Comparison of ENCODE assay signal across 33 cellular contexts in the genomic region with DNA sequence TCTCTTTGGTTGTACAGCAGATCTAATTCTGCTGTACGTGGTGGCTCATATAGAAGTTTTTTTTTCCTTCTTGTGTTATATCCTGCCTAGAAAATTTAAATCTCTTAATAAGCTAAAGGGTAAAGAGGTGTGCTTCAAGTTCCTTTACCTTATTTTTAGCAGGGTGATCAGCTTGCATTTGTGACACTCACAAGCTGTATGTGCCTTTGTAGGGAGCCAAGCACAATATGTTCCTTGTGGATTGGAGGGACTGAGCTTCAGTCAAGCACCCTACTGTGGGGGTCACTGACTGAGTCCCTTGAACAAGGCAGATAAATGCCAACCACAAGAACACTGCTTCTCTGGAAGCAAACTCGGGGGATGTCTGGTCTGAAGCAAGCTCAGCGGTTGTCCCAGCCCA. TPM values are rescaled to one million over a fixed set of nuclear protein-coding genes. Genes with fewer than 3 reads are reported as not detected.
DNase-seq lines count a peak whose midpoint lies in the region; ATAC-seq, FAIRE-seq and TF ChIP-seq lines count a peak whose summit lies in the region.
"Had no signal": no experiment of that assay in that cellular context is flagged by ENCODE, and none has a peak within 500 bp of the region (broad histone marks: within the 10 kb centered on the region; RNA-seq: fewer than 3 reads in every experiment).

No MANE protein-coding gene starts in this region.

- H2BK20ac ChIP-seq in H1 (ENCODE audit: low read length), result no peak overlapping the region

- H4K20me1 ChIP-seq in H1 (replicated peaks in 1 of 2; ENCODE audit: control insufficient read depth in 1 of 2, insufficient read depth in 2 of 2, low read length in 2 of 2), result no peaks in the 10 kb centered on the region
- H4K20me1 ChIP-seq: BLaER1 had no signal

- no peak overlapping the region for H3K4me3 ChIP-seq in SK-N-MC
- H3K4me3 ChIP-seq in H1 (ENCODE audit: extremely low read depth in 1 of 4, insufficient read depth in 2 of 4, low read depth in 3 of 4, low read length in 4 of 4), result no peak overlapping the region
- H3K4me3 ChIP-seq: BLaER1, GM12878 had no signal

- no peak overlapping the region for H2BK120ac ChIP-seq in H1 (replicated peaks; ENCODE audit: low read depth, low read length)

- H4K5ac ChIP-seq in H1 (ENCODE audit: insufficient read length, low read depth, low read length), result no peak overlapping the region

- H3K27ac Mint-ChIP-seq in stimulated activated effector memory CD8-positive, alpha-beta T cell treated with anti-CD3 and anti-CD28 coated beads, Interleukin-12 subunit alpha, Interleukin-12 subunit beta, amount 100 ng/mL, for 72 hours, result no peak overlapping the region
- H3K27ac Mint-ChIP-seq: CD14-positive monocyte; CD4-positive, alpha-beta memory T cell; CD4-positive, CD25-positive, alpha-beta regulatory T cell; CD8-positive, alpha-beta memory T cell had no signal

- no peak overlapping the region for H3K18ac ChIP-seq in H1 (ENCODE audit: extremely low read depth, low read length)

- H3K9me3 Mint-ChIP-seq in stimulated activated effector memory CD8-positive, alpha-beta T cell treated with anti-CD3 and anti-CD28 coated beads, Interleukin-12 subunit alpha, Interleukin-12 subunit beta, amount 100 ng/mL, for 72 hours, result no peaks in the 10 kb centered on the region
- H3K9me3 Mint-ChIP-seq: CD14-positive monocyte; CD4-positive, alpha-beta memory T cell; CD8-positive, alpha-beta memory T cell had no signal

- no peak overlapping the region for H2BK5ac ChIP-seq in H1 (ENCODE audit: low read depth, low read length)

- H4K8ac ChIP-seq in H1 (ENCODE audit: extremely low read depth, insufficient read depth, low read length), result peak overlapping the region; percentile 43; the same call in 1 of the 2 replicates

- no peak overlapping the region for H3K23ac ChIP-seq in H1 (ENCODE audit: insufficient read length)

- H3K4me2 ChIP-seq in H1 (ENCODE audit: insufficient read depth in 1 of 2, low read depth in 2 of 2, low read length in 2 of 2), result no peak overlapping the region
- H3K4me2 ChIP-seq: BLaER1 had no signal

- no peaks in the 10 kb centered on the region for H3K4me1 Mint-ChIP-seq in stimulated activated effector memory CD8-positive, alpha-beta T cell treated with anti-CD3 and anti-CD28 coated beads, Interleukin-12 subunit alpha, Interleukin-12 subunit beta, amount 100 ng/mL, for 72 hours

- no peak overlapping the region for H4K91ac ChIP-seq in H1 (replicated peaks; ENCODE audit: insufficient read length, low read length)

- no peaks in the 10 kb centered on the region for H3K27me3 ChIP-seq in H1 (replicated peaks in 1 of 4; ENCODE audit: control insufficient read depth in 3 of 4, extremely low read depth in 1 of 4, insufficient read depth in 3 of 4, low read length in 3 of 4)
- H3K27me3 ChIP-seq: BLaER1 had no signal

- POLR2A ChIA-PET in H1 (lab: Charles Lee; ENCODE audit: partially characterized antibody), result no interaction called here

- no peak overlapping the region for H3K56ac ChIP-seq in H1 (replicated peaks; ENCODE audit: insufficient read length, low read depth, low read length)

- no peak for FAIRE-seq in H1 (lab: Jason Lieb, UNC)
- FAIRE-seq: A204.1, GM12878, GM12892, GM18507 had no signal

- CTCF ChIA-PET in H1 (lab: Charles Lee; ENCODE audit: partially characterized antibody), result interaction anchor here (0.6 to 12.5 kb wide), 8 partner anchors 43 to 188 kb away, joined by 3 to 170 read pairs (median 4); a partner anchor contains a TSS

- no peak for TF ChIP-seq EP300 in H1 (IDR thresholded peaks at IDR 0.05; ENCODE audit: borderline replicate concordance in 1 of 2, low read depth in 2 of 2, low read length in 2 of 2)

- H3K79me2 ChIP-seq in H1 (ENCODE audit: control insufficient read depth in 1 of 2, insufficient read depth in 2 of 2, low read length in 2 of 2), result no peaks in the 10 kb centered on the region

- H3K4ac ChIP-seq in H1 (replicated peaks; ENCODE audit: insufficient read length, low read depth, low read length), result no peak overlapping the region

- peak overlapping the region; percentile 29 for H3K9ac ChIP-seq in SK-N-MC (ENCODE audit: insufficient read length)
- H3K9ac ChIP-seq in H1 (replicated peaks in 1 of 4; ENCODE audit: extremely low read depth in 1 of 4, low read depth in 3 of 4, low read length in 3 of 4), result no peak overlapping the region
- H3K9ac ChIP-seq: BLaER1 had no signal

- no peak overlapping the region for H2AK5ac ChIP-seq in H1 (ENCODE audit: low read depth, low read length)

- no peak overlapping the region for H2BK15ac ChIP-seq in H1 (ENCODE audit: low read length)

- no peaks in the 10 kb centered on the region for H3K36me3 Mint-ChIP-seq in stimulated activated effector memory CD8-positive, alpha-beta T cell treated with anti-CD3 and anti-CD28 coated beads, Interleukin-12 subunit alpha, Interleukin-12 subunit beta, amount 100 ng/mL, for 72 hours
- H3K36me3 Mint-ChIP-seq: CD14-positive monocyte; CD4-positive, alpha-beta memory T cell; CD4-positive, CD25-positive, alpha-beta regulatory T cell; CD8-positive, alpha-beta memory T cell had no signal

- DNase-seq in NCI-H82 (lab: John Stamatoyannopoulos, UW), result peak; percentile 33
- no peak for DNase-seq in NCI-H82 treated with DMSO at 0.1 percent for 48 hours (lab: John Stamatoyannopoulos, UW; ENCODE audit: unreplicated experiment)
- DNase-seq in SK-N-MC (ENCODE audit: low read depth, low spot score), result no peak
- no peak for DNase-seq in H1 (ENCODE audit: low read depth in 1 of 2, low spot score in 2 of 2)
- DNase-seq in stimulated activated effector memory CD8-positive, alpha-beta T cell treated with anti-CD3 and anti-CD28 coated beads, Interleukin-12 subunit alpha, Interleukin-12 subunit beta, amount 100 ng/mL, for 72 hours (ENCODE audit: low spot score in 2 of 2), result no peak
- DNase-seq in activated naive CD4-positive, alpha-beta T cell treated with Interleukin-2 at 50 U/mL for 16 hours, result no peak
- no peak for DNase-seq in NAMALWA (ENCODE audit: low spot score)
- DNase-seq: ACHN; BE2C; C1 segment of cervical spinal cord; CD4-positive, alpha-beta memory T cell; CD4-positive, CD25-positive, alpha-beta regulatory T cell; CD8-positive, alpha-beta memory T cell; COR-L47; DMS 273 treated with DMSO at 0.1 percent for 48 hours; DMS153; DMS53; DMS79; DND-41; EL; GDM1 had no signal

- no peaks in the 10 kb centered on the region for H3K23me2 ChIP-seq in H1 (ENCODE audit: low read depth, low read length)

- H2AFZ ChIP-seq in H1 (ENCODE audit: low read length), result no peak overlapping the region

- TF ChIP-seq CTCF in H1 (IDR thresholded peaks at IDR 0.05; ENCODE audit: control extremely low read depth in 1 of 3, insufficient read depth in 1 of 3, low read depth in 1 of 3, low read length in 3 of 3), result no peak

- ATAC-seq in stimulated activated effector memory CD8-positive, alpha-beta T cell treated with anti-CD3 and anti-CD28 coated beads, Interleukin-12 subunit alpha, Interleukin-12 subunit beta, amount 100 ng/mL, for 72 hours, result peak; percentile 14
- no peak for ATAC-seq in HG03175 (IDR thresholded peaks at IDR 0.05; ENCODE audit: unreplicated experiment)
- ATAC-seq: GM12878 had no signal

- 93% methylated on average over 3 of the region's 3 CpGs; no CpG with 5 or more reads in 1 of the 2 experiments for WGBS in H1 (ENCODE audit: extremely low coverage in 1 of 2, insufficient coverage in 1 of 2, insufficient read length in 1 of 2, insufficient replicate concordance in 2 of 2, low coverage in 1 of 2, low lambda C conversion rate in 2 of 2, missing lambda C conversion rate in 1 of 2), 2 experiments

- TF ChIP-seq POLR2A in H1 (IDR thresholded peaks at IDR 0.05; ENCODE audit: control extremely low read depth in 1 of 2, low read depth in 2 of 2, low read length in 2 of 2), result no peak

- TF ChIP-seq RAD21 in H1 (IDR thresholded peaks at IDR 0.05 in 1 of 2, conservative IDR thresholded peaks at IDR 0.05 in 1 of 2; ENCODE audit: low read depth in 2 of 2, low read length in 2 of 2), result no peak

- no peaks in the 10 kb centered on the region for H3K36me3 ChIP-seq in SK-N-MC (ENCODE audit: insufficient read depth, low read length)
- H3K36me3 ChIP-seq in H1 (ENCODE audit: control insufficient read depth in 2 of 4, insufficient read depth in 4 of 4, low read length in 3 of 4), result no peaks in the 10 kb centered on the region
- H3K36me3 ChIP-seq: BE2C, BLaER1 had no signal

- H3K27ac ChIP-seq in SK-N-MC, result peak overlapping the region; percentile 91
- H3K27ac ChIP-seq in H1 (ENCODE audit: low read depth, low read length), result no peak overlapping the region
- H3K27ac ChIP-seq: 22Rv1, BLaER1 had no signal

- no peaks in the 10 kb centered on the region for H3K9me3 ChIP-seq in SK-N-MC (ENCODE audit: low read depth, low read length)
- no peaks in the 10 kb centered on the region for H3K9me3 ChIP-seq in H1 (ENCODE audit: insufficient read depth in 2 of 2, low read depth in 1 of 2, low read length in 1 of 2)
- H3K9me3 ChIP-seq: BE2C, BLaER1 had no signal

- no peak overlapping the region for H3K4me3 Mint-ChIP-seq in stimulated activated effector memory CD8-positive, alpha-beta T cell treated with anti-CD3 and anti-CD28 coated beads, Interleukin-12 subunit alpha, Interleukin-12 subunit beta, amount 100 ng/mL, for 72 hours
- H3K4me3 Mint-ChIP-seq: CD14-positive monocyte; CD4-positive, alpha-beta memory T cell; CD4-positive, CD25-positive, alpha-beta regulatory T cell; CD8-positive, alpha-beta memory T cell had no signal

- H3K79me1 ChIP-seq in H1 (ENCODE audit: low read depth, low read length), result no peaks in the 10 kb centered on the region

- peaks cover 0 to 6% (median 2%) of the 10 kb centered on the region in 4 experiments; a peak in 2 of 7 replicates for H3K4me1 ChIP-seq in H1 (replicated peaks in 1 of 4; ENCODE audit: control insufficient read depth in 3 of 4, insufficient read depth in 4 of 4, low read length in 3 of 4)
- H3K4me1 ChIP-seq: BE2C, BLaER1 had no signal

- no peak overlapping the region for H3K14ac ChIP-seq in H1 (ENCODE audit: insufficient read length)

- no peak overlapping the region for H2BK12ac ChIP-seq in H1 (ENCODE audit: low read depth, low read length)

TF ChIP-seq in H1, 55 proteins besides CTCF, POLR2A, EP300 and RAD21 (continues in another document):
- TF ChIP-seq SRF (IDR thresholded peaks at IDR 0.05; ENCODE audit: low read depth, low read length), result no peak
- no peak for TF ChIP-seq TCF12 (IDR thresholded peaks at IDR 0.05; ENCODE audit: low read depth, low read length)
- no peak for TF ChIP-seq CBX5 (IDR thresholded peaks at IDR 0.05; ENCODE audit: low read depth, low read length)
- no peak for TF ChIP-seq NRF1 (IDR thresholded peaks at IDR 0.05; ENCODE audit: low read depth, low read length)
- TF ChIP-seq TAF7 (optimal IDR thresholded peaks at IDR 0.05; ENCODE audit: borderline replicate concordance, low read depth, low read length), result no peak

RNA-seq across cellular contexts. Expression of a gene that starts 12.6 kb away (rescaled TPM):
- not detected in 2 replicates for total RNA-seq in H1 (2021; fragmentation: NEBNext Ultra II Directional; extraction: Animal tissue kit (Norgen Biotek cat#: 25700))
- polyA plus RNA-seq in H1 (2011; rRNA removed), result not detected in 2 replicates
- not detected for polyA plus RNA-seq in H1 (2011; cell fraction: cytosol; rRNA removed)
- not detected for polyA plus RNA-seq in H1 (2011; cell fraction: nucleus; rRNA removed)
- polyA plus RNA-seq in H1 (2012, experiment 1 of 2), result 0.57 to 0.94 TPM (median 0.69 TPM) in 4 replicates
- polyA plus RNA-seq in H1 (2012, experiment 2 of 2), result not detected
- polyA plus RNA-seq in H1 (2013, experiment 1 of 2), result not detected
- not detected for polyA plus RNA-seq in H1 (2013, experiment 2 of 2)
- polyA minus RNA-seq in H1 (2011; rRNA and poly(A)+ RNA removed), result not detected in 2 replicates
- polyA minus RNA-seq in H1 (2011; cell fraction: cytosol; rRNA and poly(A)+ RNA removed), result not detected
- polyA minus RNA-seq in H1 (2011; cell fraction: nucleus; rRNA and poly(A)+ RNA removed), result not detected
- total RNA-seq: A673; CD4-positive, alpha-beta memory T cell; CD4-positive, CD25-positive, alpha-beta regulatory T cell; CD8-positive, alpha-beta memory T cell; Daoy; G401; GM12878 had no signal
- polyA plus RNA-seq: AG04450; CD14-positive monocyte; CD8-positive, alpha-beta memory T cell had no signal
